ENCODE assay signal across 1 cellular context in the genomic region with DNA sequence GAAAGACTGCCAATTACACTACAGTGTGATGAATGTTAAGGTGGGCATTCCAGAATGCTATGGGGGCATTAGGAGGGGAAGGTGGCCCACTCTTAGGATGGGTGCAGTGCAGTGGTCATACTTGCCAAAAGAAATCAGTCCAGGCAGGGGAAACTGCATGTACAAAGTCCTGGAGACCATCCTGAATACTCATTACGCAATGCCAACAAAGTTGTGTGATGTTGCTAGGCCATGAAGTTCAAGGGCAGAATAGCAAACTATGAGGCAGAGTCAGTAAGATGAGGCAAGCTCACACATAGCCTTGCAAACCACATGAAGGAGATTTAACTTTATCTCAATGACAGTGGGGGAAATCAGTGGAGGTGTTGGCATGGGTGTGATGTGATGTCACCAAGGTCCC.
A peak's percentile ranks its signal among the peaks of the same experiment; 100 is the strongest.
TF ChIP-seq lines count a peak whose summit lies in the region.

No MANE protein-coding gene starts in this region.

TF ChIP-seq in HepG2, 621 proteins besides CTCF, POLR2A, EP300 and RAD21 (continued from another document and continues in another):
- TF ChIP-seq, protein P1, sequence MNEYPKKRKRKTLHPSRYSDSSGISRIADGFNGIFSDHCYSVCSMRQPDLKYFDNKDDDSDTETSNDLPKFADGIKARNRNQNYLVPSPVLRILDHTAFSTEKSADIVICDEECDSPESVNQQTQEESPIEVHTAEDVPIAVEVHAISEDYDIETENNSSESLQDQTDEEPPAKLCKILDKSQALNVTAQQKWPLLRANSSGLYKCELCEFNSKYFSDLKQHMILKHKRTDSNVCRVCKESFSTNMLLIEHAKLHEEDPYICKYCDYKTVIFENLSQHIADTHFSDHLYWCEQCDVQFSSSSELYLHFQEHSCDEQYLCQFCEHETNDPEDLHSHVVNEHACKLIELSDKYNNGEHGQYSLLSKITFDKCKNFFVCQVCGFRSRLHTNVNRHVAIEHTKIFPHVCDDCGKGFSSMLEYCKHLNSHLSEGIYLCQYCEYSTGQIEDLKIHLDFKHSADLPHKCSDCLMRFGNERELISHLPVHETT (CRISPR knock-in tag; conservative IDR thresholded peaks at IDR 0.05) = no peak
- TF ChIP-seq ZNF564 (CRISPR knock-in tag; IDR thresholded peaks at IDR 0.05) (no peak), ZSCAN9 (CRISPR knock-in tag; IDR thresholded peaks at IDR 0.05; ENCODE audit: borderline replicate concordance) (0 out of 2 replicates have a peak, but pooled peaks have one; percentile 63), ZNF205 (CRISPR knock-in tag; IDR thresholded peaks at IDR 0.05) (0 out of 2 replicates have a peak, but pooled peaks have one; percentile 31), ZNF660 (CRISPR knock-in tag; IDR thresholded peaks at IDR 0.05; ENCODE audit: borderline replicate concordance, low read depth) (no peak), CENPX (CRISPR knock-in tag; IDR thresholded peaks at IDR 0.05) (no peak), ZNF317 (CRISPR knock-in tag; IDR thresholded peaks at IDR 0.05) (no peak), ZNF652 (CRISPR knock-in tag; IDR thresholded peaks at IDR 0.05; ENCODE audit: borderline replicate concordance, low read depth) (no peak; the same call in 1 of the 2 replicates), NR2F2 (IDR thresholded peaks at IDR 0.05; ENCODE audit: borderline replicate concordance, low read depth) (no peak), PRMT3 (CRISPR knock-in tag; IDR thresholded peaks at IDR 0.05; ENCODE audit: borderline replicate concordance, low read depth) (no peak), ZKSCAN5 (CRISPR knock-in tag; IDR thresholded peaks at IDR 0.05) (no peak), ZNF441 (CRISPR knock-in tag; IDR thresholded peaks at IDR 0.05; ENCODE audit: borderline replicate concordance) (no peak), ZNF292 (CRISPR knock-in tag; IDR thresholded peaks at IDR 0.05; ENCODE audit: borderline replicate concordance, low read depth) (peak; percentile 58; the same call in 1 of the 2 replicates), ZNF501 (CRISPR knock-in tag; IDR thresholded peaks at IDR 0.05) (no peak), DNMT3B (CRISPR knock-in tag; conservative IDR thresholded peaks at IDR 0.05) (no peak), SNAPC2 (CRISPR knock-in tag; IDR thresholded peaks at IDR 0.05) (no peak), ZNF232 (CRISPR knock-in tag; IDR thresholded peaks at IDR 0.05; ENCODE audit: borderline replicate concordance) (no peak), SYNCRIP (IDR thresholded peaks at IDR 0.05; ENCODE audit: insufficient read depth, low read depth, low read length) (no peak), ZSCAN25 (CRISPR knock-in tag; IDR thresholded peaks at IDR 0.05) (no peak), ZFAT (CRISPR knock-in tag; conservative IDR thresholded peaks at IDR 0.05) (no peak), ZNF598 (CRISPR knock-in tag; IDR thresholded peaks at IDR 0.05; ENCODE audit: borderline replicate concordance) (no peak), STAG1 (CRISPR knock-in tag; IDR thresholded peaks at IDR 0.05) (no peak), KDM5B (CRISPR knock-in tag; IDR thresholded peaks at IDR 0.05; ENCODE audit: borderline replicate concordance) (no peak), FOSL1 (CRISPR knock-in tag; IDR thresholded peaks at IDR 0.05; ENCODE audit: borderline replicate concordance) (no peak), TRIM24 (CRISPR knock-in tag; IDR thresholded peaks at IDR 0.05) (peak; percentile 67; the same call in 1 of the 2 replicates), JUN (CRISPR knock-in tag; IDR thresholded peaks at IDR 0.05) (no peak), KAT2B (IDR thresholded peaks at IDR 0.05; ENCODE audit: borderline replicate concordance, low read depth, low read length) (no peak), SRF (IDR thresholded peaks at IDR 0.05; ENCODE audit: low read depth, low read length) (no peak), CREB1 (IDR thresholded peaks at IDR 0.05) (no peak), CREB1 (CRISPR knock-in tag; IDR thresholded peaks at IDR 0.05) (peak; percentile 75), KDM3A (CRISPR knock-in tag; IDR thresholded peaks at IDR 0.05; ENCODE audit: low read depth) (peak; percentile 33; the same call in 1 of the 2 replicates), MED13 (CRISPR knock-in tag; IDR thresholded peaks at IDR 0.05) (no peak), ZNF17 (CRISPR knock-in tag; IDR thresholded peaks at IDR 0.05) (no peak), ZNF792 (CRISPR knock-in tag; IDR thresholded peaks at IDR 0.05) (0 out of 2 replicates have a peak, but pooled peaks have one; percentile 32), SNRNP70 (IDR thresholded peaks at IDR 0.05; ENCODE audit: low read depth, low read length) (no peak), ZNF251 (CRISPR knock-in tag; IDR thresholded peaks at IDR 0.05) (no peak)
- TF ChIP-seq, protein P2, sequence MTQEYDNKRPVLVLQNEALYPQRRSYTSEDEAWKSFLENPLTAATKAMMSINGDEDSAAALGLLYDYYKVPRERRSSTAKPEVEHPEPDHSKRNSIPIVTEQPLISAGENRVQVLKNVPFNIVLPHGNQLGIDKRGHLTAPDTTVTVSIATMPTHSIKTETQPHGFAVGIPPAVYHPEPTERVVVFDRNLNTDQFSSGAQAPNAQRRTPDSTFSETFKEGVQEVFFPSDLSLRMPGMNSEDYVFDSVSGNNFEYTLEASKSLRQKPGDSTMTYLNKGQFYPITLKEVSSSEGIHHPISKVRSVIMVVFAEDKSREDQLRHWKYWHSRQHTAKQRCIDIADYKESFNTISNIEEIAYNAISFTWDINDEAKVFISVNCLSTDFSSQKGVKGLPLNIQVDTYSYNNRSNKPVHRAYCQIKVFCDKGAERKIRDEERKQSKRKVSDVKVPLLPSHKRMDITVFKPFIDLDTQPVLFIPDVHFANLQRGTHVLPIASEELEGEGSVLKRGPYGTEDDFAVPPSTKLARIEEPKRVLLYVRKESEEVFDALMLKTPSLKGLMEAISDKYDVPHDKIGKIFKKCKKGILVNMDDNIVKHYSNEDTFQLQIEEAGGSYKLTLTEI (CRISPR knock-in tag; conservative IDR thresholded peaks at IDR 0.05) = no peak
- TF ChIP-seq, protein P3, sequence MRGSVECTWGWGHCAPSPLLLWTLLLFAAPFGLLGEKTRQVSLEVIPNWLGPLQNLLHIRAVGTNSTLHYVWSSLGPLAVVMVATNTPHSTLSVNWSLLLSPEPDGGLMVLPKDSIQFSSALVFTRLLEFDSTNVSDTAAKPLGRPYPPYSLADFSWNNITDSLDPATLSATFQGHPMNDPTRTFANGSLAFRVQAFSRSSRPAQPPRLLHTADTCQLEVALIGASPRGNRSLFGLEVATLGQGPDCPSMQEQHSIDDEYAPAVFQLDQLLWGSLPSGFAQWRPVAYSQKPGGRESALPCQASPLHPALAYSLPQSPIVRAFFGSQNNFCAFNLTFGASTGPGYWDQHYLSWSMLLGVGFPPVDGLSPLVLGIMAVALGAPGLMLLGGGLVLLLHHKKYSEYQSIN (CRISPR knock-in tag; IDR thresholded peaks at IDR 0.05; ENCODE audit: borderline replicate concordance) = no peak
- TF ChIP-seq, protein P4, sequence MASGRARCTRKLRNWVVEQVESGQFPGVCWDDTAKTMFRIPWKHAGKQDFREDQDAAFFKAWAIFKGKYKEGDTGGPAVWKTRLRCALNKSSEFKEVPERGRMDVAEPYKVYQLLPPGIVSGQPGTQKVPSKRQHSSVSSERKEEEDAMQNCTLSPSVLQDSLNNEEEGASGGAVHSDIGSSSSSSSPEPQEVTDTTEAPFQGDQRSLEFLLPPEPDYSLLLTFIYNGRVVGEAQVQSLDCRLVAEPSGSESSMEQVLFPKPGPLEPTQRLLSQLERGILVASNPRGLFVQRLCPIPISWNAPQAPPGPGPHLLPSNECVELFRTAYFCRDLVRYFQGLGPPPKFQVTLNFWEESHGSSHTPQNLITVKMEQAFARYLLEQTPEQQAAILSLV (CRISPR knock-in tag; IDR thresholded peaks at IDR 0.05; ENCODE audit: borderline replicate concordance) = no peak
- TF ChIP-seq, protein P5, sequence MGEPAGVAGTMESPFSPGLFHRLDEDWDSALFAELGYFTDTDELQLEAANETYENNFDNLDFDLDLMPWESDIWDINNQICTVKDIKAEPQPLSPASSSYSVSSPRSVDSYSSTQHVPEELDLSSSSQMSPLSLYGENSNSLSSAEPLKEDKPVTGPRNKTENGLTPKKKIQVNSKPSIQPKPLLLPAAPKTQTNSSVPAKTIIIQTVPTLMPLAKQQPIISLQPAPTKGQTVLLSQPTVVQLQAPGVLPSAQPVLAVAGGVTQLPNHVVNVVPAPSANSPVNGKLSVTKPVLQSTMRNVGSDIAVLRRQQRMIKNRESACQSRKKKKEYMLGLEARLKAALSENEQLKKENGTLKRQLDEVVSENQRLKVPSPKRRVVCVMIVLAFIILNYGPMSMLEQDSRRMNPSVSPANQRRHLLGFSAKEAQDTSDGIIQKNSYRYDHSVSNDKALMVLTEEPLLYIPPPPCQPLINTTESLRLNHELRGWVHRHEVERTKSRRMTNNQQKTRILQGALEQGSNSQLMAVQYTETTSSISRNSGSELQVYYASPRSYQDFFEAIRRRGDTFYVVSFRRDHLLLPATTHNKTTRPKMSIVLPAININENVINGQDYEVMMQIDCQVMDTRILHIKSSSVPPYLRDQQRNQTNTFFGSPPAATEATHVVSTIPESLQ (CRISPR knock-in tag; conservative IDR thresholded peaks at IDR 0.05) = no peak
- TF ChIP-seq, protein P6, sequence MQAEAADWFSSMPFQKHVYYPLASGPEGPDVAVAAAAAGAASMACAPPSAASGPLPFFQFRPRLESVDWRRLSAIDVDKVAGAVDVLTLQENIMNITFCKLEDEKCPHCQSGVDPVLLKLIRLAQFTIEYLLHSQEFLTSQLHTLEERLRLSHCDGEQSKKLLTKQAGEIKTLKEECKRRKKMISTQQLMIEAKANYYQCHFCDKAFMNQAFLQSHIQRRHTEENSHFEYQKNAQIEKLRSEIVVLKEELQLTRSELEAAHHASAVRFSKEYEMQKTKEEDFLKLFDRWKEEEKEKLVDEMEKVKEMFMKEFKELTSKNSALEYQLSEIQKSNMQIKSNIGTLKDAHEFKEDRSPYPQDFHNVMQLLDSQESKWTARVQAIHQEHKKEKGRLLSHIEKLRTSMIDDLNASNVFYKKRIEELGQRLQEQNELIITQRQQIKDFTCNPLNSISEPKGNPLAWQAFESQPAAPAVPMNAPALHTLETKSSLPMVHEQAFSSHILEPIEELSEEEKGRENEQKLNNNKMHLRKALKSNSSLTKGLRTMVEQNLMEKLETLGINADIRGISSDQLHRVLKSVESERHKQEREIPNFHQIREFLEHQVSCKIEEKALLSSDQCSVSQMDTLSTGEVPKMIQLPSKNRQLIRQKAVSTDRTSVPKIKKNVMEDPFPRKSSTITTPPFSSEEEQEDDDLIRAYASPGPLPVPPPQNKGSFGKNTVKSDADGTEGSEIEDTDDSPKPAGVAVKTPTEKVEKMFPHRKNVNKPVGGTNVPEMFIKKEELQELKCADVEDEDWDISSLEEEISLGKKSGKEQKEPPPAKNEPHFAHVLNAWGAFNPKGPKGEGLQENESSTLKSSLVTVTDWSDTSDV (CRISPR knock-in tag; IDR thresholded peaks at IDR 0.05) = no peak
- TF ChIP-seq, protein P7, sequence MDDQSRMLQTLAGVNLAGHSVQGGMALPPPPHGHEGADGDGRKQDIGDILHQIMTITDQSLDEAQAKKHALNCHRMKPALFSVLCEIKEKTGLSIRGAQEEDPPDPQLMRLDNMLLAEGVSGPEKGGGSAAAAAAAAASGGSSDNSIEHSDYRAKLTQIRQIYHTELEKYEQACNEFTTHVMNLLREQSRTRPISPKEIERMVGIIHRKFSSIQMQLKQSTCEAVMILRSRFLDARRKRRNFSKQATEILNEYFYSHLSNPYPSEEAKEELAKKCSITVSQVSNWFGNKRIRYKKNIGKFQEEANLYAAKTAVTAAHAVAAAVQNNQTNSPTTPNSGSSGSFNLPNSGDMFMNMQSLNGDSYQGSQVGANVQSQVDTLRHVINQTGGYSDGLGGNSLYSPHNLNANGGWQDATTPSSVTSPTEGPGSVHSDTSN (CRISPR knock-in tag; IDR thresholded peaks at IDR 0.05; ENCODE audit: borderline replicate concordance) = no peak
- TF ChIP-seq, protein P8, sequence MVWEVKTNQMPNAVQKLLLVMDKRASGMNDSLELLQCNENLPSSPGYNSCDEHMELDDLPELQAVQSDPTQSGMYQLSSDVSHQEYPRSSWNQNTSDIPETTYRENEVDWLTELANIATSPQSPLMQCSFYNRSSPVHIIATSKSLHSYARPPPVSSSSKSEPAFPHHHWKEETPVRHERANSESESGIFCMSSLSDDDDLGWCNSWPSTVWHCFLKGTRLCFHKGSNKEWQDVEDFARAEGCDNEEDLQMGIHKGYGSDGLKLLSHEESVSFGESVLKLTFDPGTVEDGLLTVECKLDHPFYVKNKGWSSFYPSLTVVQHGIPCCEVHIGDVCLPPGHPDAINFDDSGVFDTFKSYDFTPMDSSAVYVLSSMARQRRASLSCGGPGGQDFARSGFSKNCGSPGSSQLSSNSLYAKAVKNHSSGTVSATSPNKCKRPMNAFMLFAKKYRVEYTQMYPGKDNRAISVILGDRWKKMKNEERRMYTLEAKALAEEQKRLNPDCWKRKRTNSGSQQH (CRISPR knock-in tag; IDR thresholded peaks at IDR 0.05; ENCODE audit: low read depth) = no peak
- TF ChIP-seq, protein P9, sequence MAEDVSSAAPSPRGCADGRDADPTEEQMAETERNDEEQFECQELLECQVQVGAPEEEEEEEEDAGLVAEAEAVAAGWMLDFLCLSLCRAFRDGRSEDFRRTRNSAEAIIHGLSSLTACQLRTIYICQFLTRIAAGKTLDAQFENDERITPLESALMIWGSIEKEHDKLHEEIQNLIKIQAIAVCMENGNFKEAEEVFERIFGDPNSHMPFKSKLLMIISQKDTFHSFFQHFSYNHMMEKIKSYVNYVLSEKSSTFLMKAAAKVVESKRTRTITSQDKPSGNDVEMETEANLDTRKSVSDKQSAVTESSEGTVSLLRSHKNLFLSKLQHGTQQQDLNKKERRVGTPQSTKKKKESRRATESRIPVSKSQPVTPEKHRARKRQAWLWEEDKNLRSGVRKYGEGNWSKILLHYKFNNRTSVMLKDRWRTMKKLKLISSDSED (CRISPR knock-in tag; IDR thresholded peaks at IDR 0.05) = no peak
- TF ChIP-seq, protein P10, sequence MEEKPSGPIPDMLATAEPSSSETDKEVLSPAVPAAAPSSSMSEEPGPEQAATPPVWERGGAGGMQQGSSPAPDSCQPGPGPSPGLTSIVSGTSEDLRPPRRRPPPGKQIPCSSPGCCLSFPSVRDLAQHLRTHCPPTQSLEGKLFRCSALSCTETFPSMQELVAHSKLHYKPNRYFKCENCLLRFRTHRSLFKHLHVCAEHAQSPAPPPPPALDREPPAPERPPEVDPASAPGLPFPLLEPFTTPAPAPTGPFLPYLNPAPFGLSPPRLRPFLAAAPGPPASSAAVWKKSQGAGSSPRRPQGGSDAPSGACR (CRISPR knock-in tag; IDR thresholded peaks at IDR 0.05) = 0 out of 2 replicates have a peak, but pooled peaks have one; percentile 49
- TF ChIP-seq, protein P11, sequence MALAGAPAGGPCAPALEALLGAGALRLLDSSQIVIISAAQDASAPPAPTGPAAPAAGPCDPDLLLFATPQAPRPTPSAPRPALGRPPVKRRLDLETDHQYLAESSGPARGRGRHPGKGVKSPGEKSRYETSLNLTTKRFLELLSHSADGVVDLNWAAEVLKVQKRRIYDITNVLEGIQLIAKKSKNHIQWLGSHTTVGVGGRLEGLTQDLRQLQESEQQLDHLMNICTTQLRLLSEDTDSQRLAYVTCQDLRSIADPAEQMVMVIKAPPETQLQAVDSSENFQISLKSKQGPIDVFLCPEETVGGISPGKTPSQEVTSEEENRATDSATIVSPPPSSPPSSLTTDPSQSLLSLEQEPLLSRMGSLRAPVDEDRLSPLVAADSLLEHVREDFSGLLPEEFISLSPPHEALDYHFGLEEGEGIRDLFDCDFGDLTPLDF (CRISPR knock-in tag; IDR thresholded peaks at IDR 0.05) = no peak
- TF ChIP-seq, protein P12, sequence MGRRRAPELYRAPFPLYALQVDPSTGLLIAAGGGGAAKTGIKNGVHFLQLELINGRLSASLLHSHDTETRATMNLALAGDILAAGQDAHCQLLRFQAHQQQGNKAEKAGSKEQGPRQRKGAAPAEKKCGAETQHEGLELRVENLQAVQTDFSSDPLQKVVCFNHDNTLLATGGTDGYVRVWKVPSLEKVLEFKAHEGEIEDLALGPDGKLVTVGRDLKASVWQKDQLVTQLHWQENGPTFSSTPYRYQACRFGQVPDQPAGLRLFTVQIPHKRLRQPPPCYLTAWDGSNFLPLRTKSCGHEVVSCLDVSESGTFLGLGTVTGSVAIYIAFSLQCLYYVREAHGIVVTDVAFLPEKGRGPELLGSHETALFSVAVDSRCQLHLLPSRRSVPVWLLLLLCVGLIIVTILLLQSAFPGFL (CRISPR knock-in tag; IDR thresholded peaks at IDR 0.05) = no peak
